In the genomic region with DNA sequence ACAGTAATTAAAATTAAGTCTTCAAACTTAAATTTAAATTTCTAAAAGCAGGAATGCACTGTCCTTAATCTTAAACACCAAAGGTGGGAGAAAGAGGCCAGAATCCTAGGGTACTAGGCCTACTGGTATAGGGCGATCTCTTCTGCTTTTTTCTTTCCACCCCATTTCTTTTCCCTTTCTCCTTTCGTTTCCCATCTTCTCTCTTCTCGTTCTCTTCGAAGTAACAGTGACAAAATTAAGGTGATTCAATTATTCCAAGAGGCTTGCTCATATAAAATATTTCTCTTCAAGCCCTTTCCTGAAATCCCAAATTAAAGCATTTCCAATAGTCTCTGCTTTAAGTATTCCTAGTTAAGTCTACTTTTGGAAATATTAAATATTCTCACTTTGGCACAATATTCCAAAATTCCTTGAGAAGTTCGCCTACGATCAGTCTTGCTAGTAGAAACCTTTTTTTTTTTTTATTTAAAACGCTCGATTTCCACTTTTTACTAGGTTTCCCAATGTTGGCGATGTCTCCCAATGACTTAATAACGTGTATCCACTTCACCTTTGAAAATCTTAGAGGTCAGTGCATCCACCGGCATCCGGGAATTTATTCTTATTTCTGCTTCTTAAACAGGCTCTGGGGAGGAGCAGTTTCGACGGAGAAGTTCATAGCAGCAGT, we compare ENCODE assay signal across 8 cellular contexts. TPM values are rescaled to one million over a fixed set of nuclear protein-coding genes. Genes with fewer than 3 reads are reported as not detected.
A peak's percentile ranks its signal among the peaks of the same experiment; 100 is the strongest.
DNase-seq lines count a peak whose midpoint lies in the region; ATAC-seq and TF ChIP-seq lines count a peak whose summit lies in the region.

No MANE protein-coding gene starts in this region.

- no peaks in the 10 kb centered on the region for H3K9me3 ChIP-seq in HCT116 (ENCODE audit: control insufficient read depth in 1 of 2, insufficient read depth in 1 of 2, low read depth in 1 of 2, low read length in 2 of 2)

- peaks cover 14% of the 10 kb centered on the region for H3K27me3 Mint-ChIP-seq in glutamatergic neuron (ENCODE audit: unreplicated experiment)

- BruUV-seq in HCT116 (replicated peaks; lab: Mats Ljungman, UMichigan) = TSS peak; percentile 92

- peak overlapping the region; percentile 41 to 58 for H3K4me3 ChIP-seq in HCT116 (replicated peaks in 1 of 2; ENCODE audit: low read depth in 1 of 2, low read length in 2 of 2)
- H3K4me3 ChIP-seq in skin epidermis = peak overlapping the region; percentile 56 to 97 (median 93)

- H3K4me1 ChIP-seq in HCT116 (ENCODE audit: control insufficient read depth in 1 of 2, insufficient read depth in 2 of 2, low read length in 2 of 2) = peaks cover 16 to 29% of the 10 kb centered on the region in 2 experiments

- TF ChIP-seq RAD21 in HCT116 (IDR thresholded peaks at IDR 0.05; ENCODE audit: low read depth) = no peak

- no peak for TF ChIP-seq POLR2A in HCT116 (IDR thresholded peaks at IDR 0.05; ENCODE audit: borderline replicate concordance, extremely low read depth, insufficient read depth, insufficient read length)

- H3K4me3 Mint-ChIP-seq in glutamatergic neuron (ENCODE audit: unreplicated experiment) = peak overlapping the region; percentile 88

- H3K9me2 ChIP-seq in HCT116 (ENCODE audit: insufficient read depth) = no peaks in the 10 kb centered on the region

- DNase-seq in HCT116 (ENCODE audit: low read depth, low spot score) (no peak), glutamatergic neuron (no peak), NCI-H2196 treated with DMSO at 0.1 percent for 48 hours (lab: John Stamatoyannopoulos, UW; ENCODE audit: unreplicated experiment) (no peak), NCI-H446 treated with DMSO at 0.1 percent for 48 hours (lab: John Stamatoyannopoulos, UW) (no peak)

- peak overlapping the region; percentile 83 for H2AFZ ChIP-seq in HCT116 (ENCODE audit: low read depth, low read length, poor library complexity, severe bottlenecking)

- CTCF ChIA-PET in HCT116 (lab: Charles Lee) = no interaction called here

- H3K9me3 Mint-ChIP-seq in glutamatergic neuron (ENCODE audit: unreplicated experiment) = peaks cover 13% of the 10 kb centered on the region

- TF ChIP-seq CTCF in HCT116 (IDR thresholded peaks at IDR 0.05 in 2 of 3, conservative IDR thresholded peaks at IDR 0.05 in 1 of 3; ENCODE audit: borderline replicate concordance in 1 of 3, insufficient read depth in 1 of 3, low read depth in 2 of 3, low read length in 2 of 3) (no peak), VCaP (conservative IDR thresholded peaks at IDR 0.05) (no peak), glutamatergic neuron (IDR thresholded peaks at IDR 0.05; ENCODE audit: partially characterized antibody, unreplicated experiment) (no peak)

- no peak for ATAC-seq in HCT116
- ATAC-seq in GM18498 (IDR thresholded peaks at IDR 0.05; ENCODE audit: unreplicated experiment) = no peak
- no peak for ATAC-seq in activated CD4-positive, CD25-positive, alpha-beta regulatory T cell treated with anti-CD3 and anti-CD28 coated beads, Interleukin-2, amount 50 U/mL, for 24 hours

- no peaks in the 10 kb centered on the region for H3K36me3 Mint-ChIP-seq in glutamatergic neuron (ENCODE audit: unreplicated experiment)

- peaks cover 32% of the 10 kb centered on the region for H3K79me2 ChIP-seq in HCT116 (ENCODE audit: insufficient read depth, low read length)

- POLR2A ChIA-PET in HCT116 (lab: Charles Lee) = no interaction called here

- no peaks in the 10 kb centered on the region for H4K20me1 ChIP-seq in HCT116 (ENCODE audit: insufficient read depth)

- H3K9ac ChIP-seq in HCT116 (ENCODE audit: low read length) = peak overlapping the region; percentile 63

- H3K27ac Mint-ChIP-seq in glutamatergic neuron (ENCODE audit: unreplicated experiment) = peak overlapping the region; percentile 83

- RAD21 ChIA-PET in HCT116 (lab: Charles Lee; ENCODE audit: low non-redundant PET in 1 of 2, low total read pairs in 2 of 2, uncharacterized antibody in 2 of 2, unreplicated experiment in 2 of 2) = no interaction called here

- H3K27me3 ChIP-seq in HCT116 (ENCODE audit: insufficient read depth, low read length) = no peaks in the 10 kb centered on the region

- peak overlapping the region; percentile 80 for H3K4me2 ChIP-seq in HCT116 (ENCODE audit: low read length)

- intact Hi-C loops in HCT116 (cut with micrococcal nuclease) = loop anchor here (2.0 to 5.0 kb wide), 3 partner anchors 254 to 454 kb away; no protein-coding TSS in a partner anchor

- no peaks in the 10 kb centered on the region for H3K36me3 ChIP-seq in HCT116 (ENCODE audit: control insufficient read depth in 1 of 2, insufficient read depth in 2 of 2, low read length in 2 of 2)

- H3K4me1 Mint-ChIP-seq in glutamatergic neuron (ENCODE audit: low read depth, unreplicated experiment) = peaks cover 12% of the 10 kb centered on the region

- H3K27ac ChIP-seq in HCT116 (ENCODE audit: low read depth, low read length) (peak overlapping the region; percentile 85), VCaP (peak overlapping the region; percentile 92), skin epidermis (peak overlapping the region; percentile 83 to 98 (median 92))

TF ChIP-seq in HCT116, 20 proteins besides CTCF, POLR2A, EP300 and RAD21:
- TF ChIP-seq ZFX (IDR thresholded peaks at IDR 0.05) (no peak), FOSL1 (IDR thresholded peaks at IDR 0.05; ENCODE audit: low read depth) (peak; percentile 19; the same call in 1 of the 2 replicates)

RNA-seq across cellular contexts. Expression of a gene that starts 0.8 kb away (rescaled TPM):
- total RNA-seq in HCT116 (2021; ENCODE audit: unreplicated experiment) (59.9 TPM), glutamatergic neuron (ENCODE audit: unreplicated experiment) (132 TPM)
- polyA plus RNA-seq in HCT116 (2012) = 6.2 and 7.0 TPM in 2 replicates
